In genomic region chr10:42475168-42476098, GRCh38 we compare ENCODE assay signal across 8 cellular contexts.
DNase-seq lines count a peak whose midpoint lies in the region; ATAC-seq, FAIRE-seq and TF ChIP-seq lines count a peak whose summit lies in the region.

No MANE protein-coding gene starts in this region.

- H3K79me2 ChIP-seq in astrocyte (ENCODE audit: insufficient read depth, low read length) (no peaks in the 10 kb centered on the region), smooth muscle cell (ENCODE audit: low read depth) (no peaks in the 10 kb centered on the region)

- POLR2A ChIA-PET in CD8-positive, alpha-beta T cell (lab: Charles Lee): no interaction called here

- no peak overlapping the region for H3K27ac ChIP-seq in astrocyte (ENCODE audit: low read depth, low read length)
- H3K27ac ChIP-seq in aorta (ENCODE audit: low read depth in 1 of 2, low read length in 2 of 2): no peak overlapping the region
- no peak overlapping the region for H3K27ac ChIP-seq in smooth muscle cell (ENCODE audit: low read depth)
- H3K27ac ChIP-seq in CD8-positive, alpha-beta T cell (ENCODE audit: low read depth, low read length): no peak overlapping the region

- peak overlapping the region; percentile 71 for H2AFZ ChIP-seq in astrocyte (ENCODE audit: low read depth, low read length)
- H2AFZ ChIP-seq in smooth muscle cell (ENCODE audit: low read depth): no peak overlapping the region

- peak overlapping the region; percentile 28 for H3K4me3 ChIP-seq in astrocyte (ENCODE audit: insufficient read depth, low read depth, low read length)
- peak overlapping the region in 1 of 2 donors; percentile 27 for H3K4me3 ChIP-seq in aorta (ENCODE audit: low read length in 2 of 2)
- no peak overlapping the region for H3K4me3 ChIP-seq in smooth muscle cell
- no peak overlapping the region for H3K4me3 ChIP-seq in CD8-positive, alpha-beta T cell (ENCODE audit: low read depth, low read length)

- no peaks in the 10 kb centered on the region for H3K36me3 Mint-ChIP-seq in astrocyte (ENCODE audit: low read depth, unreplicated experiment)
- H3K36me3 Mint-ChIP-seq in CD8-positive, alpha-beta T cell: no peaks in the 10 kb centered on the region

- H3K9me3 ChIP-seq in astrocyte (ENCODE audit: insufficient read depth, low read depth, low read length): peaks cover 4% of the 10 kb centered on the region
- H3K9me3 ChIP-seq in aorta (ENCODE audit: control insufficient read depth, low read length): no peaks in the 10 kb centered on the region
- H3K9me3 ChIP-seq in smooth muscle cell (replicated peaks; ENCODE audit: low read depth): peaks cover 8% of the 10 kb centered on the region
- H3K9me3 ChIP-seq in CD8-positive, alpha-beta T cell (ENCODE audit: low read length): no peaks in the 10 kb centered on the region

- TF ChIP-seq CTCF in astrocyte (IDR thresholded peaks at IDR 0.05; ENCODE audit: insufficient read depth, low read depth, low read length) (no peak), smooth muscle cell (IDR thresholded peaks at IDR 0.05; ENCODE audit: borderline replicate concordance, insufficient read depth, poor library complexity, severe bottlenecking) (no peak)
- no peak for TF ChIP-seq CTCF in CD8-positive, alpha-beta T cell (IDR thresholded peaks at IDR 0.05)

- H4K20me1 ChIP-seq in astrocyte (ENCODE audit: insufficient read depth, low read length) (no peaks in the 10 kb centered on the region), smooth muscle cell (ENCODE audit: low read depth) (no peaks in the 10 kb centered on the region)

- no peak overlapping the region for H3K4me3 Mint-ChIP-seq in astrocyte (ENCODE audit: unreplicated experiment)
- H3K4me3 Mint-ChIP-seq in CD8-positive, alpha-beta T cell: no peak overlapping the region

- H3K9ac ChIP-seq in astrocyte (ENCODE audit: low read length): peak overlapping the region; percentile 46
- H3K9ac ChIP-seq in smooth muscle cell (ENCODE audit: low read depth): no peak overlapping the region

- no peak overlapping the region for H3K27ac Mint-ChIP-seq in astrocyte (ENCODE audit: unreplicated experiment)
- no peak overlapping the region for H3K27ac Mint-ChIP-seq in CD8-positive, alpha-beta T cell

- 20 to 25% methylated on average over 51 to 52 of the region's 52 CpGs for WGBS in aorta, 2 donors
- WGBS in smooth muscle cell (ENCODE audit: low lambda C conversion rate): 85% methylated on average over 27 of the region's 52 CpGs

- ATAC-seq in Right ventricle myocardium inferior (peak; percentile 28), left lobe of liver (peak; percentile 38), aorta (ENCODE audit: low FRiP score) (peak; percentile 77)
- ATAC-seq in CD8-positive, alpha-beta T cell: no peak

- H3K27me3 ChIP-seq in astrocyte (ENCODE audit: insufficient read depth, low read length) (no peaks in the 10 kb centered on the region), aorta (ENCODE audit: control insufficient read depth in 1 of 2, insufficient read depth in 2 of 2, low read length in 1 of 2) (no peaks in the 10 kb centered on the region), smooth muscle cell (ENCODE audit: low read depth) (no peaks in the 10 kb centered on the region)
- peaks cover 6% of the 10 kb centered on the region for H3K27me3 ChIP-seq in CD8-positive, alpha-beta T cell (ENCODE audit: insufficient read depth, low read length)

- intact Hi-C loops in Right ventricle myocardium inferior (cut with DNase I): no loop called here
- intact Hi-C loops in cardiac septum (cut with DNase I): no loop called here
- intact Hi-C loops in aorta (cut with DNase I): no loop called here
- intact Hi-C loops in CD8-positive, alpha-beta T cell (cut with DNase I, micrococcal nuclease): no loop called here

- no peaks in the 10 kb centered on the region for H3K4me1 Mint-ChIP-seq in astrocyte (ENCODE audit: low read depth, unreplicated experiment)
- peaks cover 4% of the 10 kb centered on the region for H3K4me1 Mint-ChIP-seq in CD8-positive, alpha-beta T cell (ENCODE audit: low read depth)

- FAIRE-seq in astrocyte (lab: Jason Lieb, UNC): no peak

- H3F3A ChIP-seq in smooth muscle cell (ENCODE audit: low read depth): no peaks in the 10 kb centered on the region

- H3K4me1 ChIP-seq in astrocyte (ENCODE audit: insufficient read depth, low read length) (no peaks in the 10 kb centered on the region), aorta (ENCODE audit: control insufficient read depth in 1 of 2, insufficient read depth in 2 of 2, low read length in 2 of 2) (no peaks in the 10 kb centered on the region), smooth muscle cell (ENCODE audit: low read depth) (no peaks in the 10 kb centered on the region)
- no peaks in the 10 kb centered on the region for H3K4me1 ChIP-seq in CD8-positive, alpha-beta T cell (ENCODE audit: insufficient read depth, low read length)

- H3K27me3 Mint-ChIP-seq in astrocyte (ENCODE audit: low read depth, unreplicated experiment): no peaks in the 10 kb centered on the region
- H3K27me3 Mint-ChIP-seq in CD8-positive, alpha-beta T cell (ENCODE audit: low read depth): peaks cover 34% of the 10 kb centered on the region

- H3K4me2 ChIP-seq in astrocyte (ENCODE audit: low read length): peak overlapping the region; percentile 57
- no peak overlapping the region for H3K4me2 ChIP-seq in smooth muscle cell

- peaks cover 13% of the 10 kb centered on the region for H3K9me3 Mint-ChIP-seq in astrocyte (ENCODE audit: unreplicated experiment)
- no peaks in the 10 kb centered on the region for H3K9me3 Mint-ChIP-seq in CD8-positive, alpha-beta T cell

- no peaks in the 10 kb centered on the region for H3K36me3 ChIP-seq in astrocyte (ENCODE audit: insufficient read depth, low read length)
- no peaks in the 10 kb centered on the region for H3K36me3 ChIP-seq in aorta (ENCODE audit: control insufficient read depth in 1 of 2, insufficient read depth in 2 of 2, low read length in 1 of 2)
- no peaks in the 10 kb centered on the region for H3K36me3 ChIP-seq in smooth muscle cell (ENCODE audit: low read depth)
- H3K36me3 ChIP-seq in CD8-positive, alpha-beta T cell (ENCODE audit: insufficient read depth, low read length): no peaks in the 10 kb centered on the region

- CTCF ChIA-PET in CD8-positive, alpha-beta T cell (lab: Charles Lee): no interaction called here

- DNase-seq in Right ventricle myocardium inferior (ENCODE audit: missing footprints) (no peak), cardiac septum (ENCODE audit: low spot score) (no peak), astrocyte (ENCODE audit: low read depth) (no peak), left lobe of liver (ENCODE audit: low spot score) (no peak), aorta (peak in 1 of 2 donors; percentile 52), smooth muscle cell (lab: John Stamatoyannopoulos, UW; ENCODE audit: unreplicated experiment) (no peak), COR-L47 (lab: John Stamatoyannopoulos, UW) (no peak)
- DNase-seq in CD8-positive, alpha-beta T cell: no peak
